ENCODE assay signal across 8 cellular contexts in the genomic region with DNA sequence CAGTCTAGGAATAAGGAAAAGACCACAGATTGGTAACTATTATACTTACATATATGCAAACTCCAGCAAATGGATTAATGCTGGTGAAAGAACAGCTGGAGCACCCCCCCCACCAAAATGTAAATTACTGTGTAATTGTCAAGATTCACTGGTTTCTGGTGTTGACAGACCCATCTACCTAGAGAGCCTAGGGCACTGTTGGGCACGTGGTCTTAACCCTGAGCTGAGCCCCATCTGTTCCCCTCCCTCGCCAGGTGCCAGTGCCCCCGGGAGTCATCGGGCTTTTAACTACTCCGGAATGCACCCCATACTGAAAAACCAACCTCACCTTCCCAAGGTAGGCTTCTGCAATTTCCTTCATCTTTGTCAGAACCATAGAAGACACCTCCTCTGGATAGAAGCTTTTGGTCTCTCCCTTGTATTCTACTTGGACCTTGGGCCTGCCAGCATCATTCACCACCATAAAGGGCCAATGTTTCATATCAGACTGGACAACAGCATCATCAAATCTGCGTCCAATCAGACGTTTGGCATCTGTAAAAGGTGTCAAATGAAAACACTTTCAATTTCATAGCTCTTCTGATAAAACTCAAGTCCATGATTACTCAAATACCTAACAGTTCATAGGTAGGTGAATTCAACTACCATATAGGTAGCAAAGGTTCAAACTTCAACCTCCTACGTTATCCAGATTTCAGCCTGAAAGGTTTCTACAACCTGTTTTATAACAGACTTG. TPM values are rescaled to one million over a fixed set of nuclear protein-coding genes. Genes with fewer than 3 reads are reported as not detected.
A peak's percentile ranks its signal among the peaks of the same experiment; 100 is the strongest.
DNase-seq lines count a peak whose midpoint lies in the region; ATAC-seq and TF ChIP-seq lines count a peak whose summit lies in the region.

No MANE protein-coding gene starts in this region.

- peak overlapping the region; percentile 89 for H3K4me2 ChIP-seq in trophoblast cell (ENCODE audit: low read length)

- peaks cover 19% of the 10 kb centered on the region for H3K79me2 ChIP-seq in trophoblast cell (ENCODE audit: control insufficient read depth, insufficient read depth, low read length, poor library complexity)

- no peak for TF ChIP-seq POLR2A in erythroblast (IDR thresholded peaks at IDR 0.05; ENCODE audit: low read length)

- H3K9ac ChIP-seq in trophoblast cell (ENCODE audit: low read length), result peak overlapping the region; percentile 48

- no peaks in the 10 kb centered on the region for H3K27me3 ChIP-seq in trophoblast cell (ENCODE audit: insufficient read depth, low read length)

- H3K18ac ChIP-seq in trophoblast cell (ENCODE audit: low read length), result no peak overlapping the region

- no peak overlapping the region for H4K91ac ChIP-seq in trophoblast cell (ENCODE audit: low read depth, low read length)

- peaks cover 3 to 5% of the 10 kb centered on the region in 2 experiments for H3K4me1 ChIP-seq in trophoblast cell (ENCODE audit: control insufficient read depth in 1 of 2, insufficient read depth in 2 of 2, low read length in 2 of 2)

- no peak overlapping the region for H2BK12ac ChIP-seq in trophoblast cell (ENCODE audit: low read length)

- peaks cover 15% of the 10 kb centered on the region for H3K79me1 ChIP-seq in trophoblast cell (ENCODE audit: low read length)

- no CpG with 5 or more reads among the region's 8 CpGs for WGBS in trophoblast cell (ENCODE audit: extremely low coverage, insufficient coverage, insufficient read length)

- no peak overlapping the region for H2BK120ac ChIP-seq in trophoblast cell (ENCODE audit: insufficient read depth, low read length, poor library complexity)

- H3K4me3 ChIP-seq in trophoblast cell (ENCODE audit: low read depth, low read length), result peak overlapping the region; percentile 51

- peak overlapping the region; percentile 76 for H3K4ac ChIP-seq in trophoblast cell (ENCODE audit: low read depth, low read length)

- TF ChIP-seq CTCF in RWPE1 (conservative IDR thresholded peaks at IDR 0.05; ENCODE audit: low read depth), result no peak

- H3K23ac ChIP-seq in trophoblast cell (ENCODE audit: low read length), result no peak overlapping the region

- no peak overlapping the region for H4K12ac ChIP-seq in trophoblast cell (ENCODE audit: low read depth, low read length)

- H2AFZ ChIP-seq in trophoblast cell (ENCODE audit: insufficient read depth, low read length, poor library complexity), result no peak overlapping the region

- POLR2A ChIA-PET in RWPE1 (lab: Yijun Ruan, JAX; ENCODE audit: low non-redundant PET), result no interaction called here

- peak overlapping the region; percentile 67 for H3K27ac ChIP-seq in RWPE1
- no peak overlapping the region for H3K27ac ChIP-seq in trophoblast cell (ENCODE audit: low read depth, low read length)

- H3K14ac ChIP-seq in trophoblast cell (ENCODE audit: low read length), result no peak overlapping the region

- peaks cover 1% of the 10 kb centered on the region for H3K9me3 ChIP-seq in trophoblast cell (ENCODE audit: insufficient read depth, low read depth, low read length)

- peaks cover 20 to 50% of the 10 kb centered on the region in 2 experiments for H3K36me3 ChIP-seq in trophoblast cell (ENCODE audit: control insufficient read depth in 1 of 2, insufficient read depth in 2 of 2, low read length in 2 of 2)

- CTCF ChIA-PET in RWPE1 (lab: Yijun Ruan, JAX), result no interaction called here

- ATAC-seq in GM19324 (IDR thresholded peaks at IDR 0.05; ENCODE audit: low FRiP score, unreplicated experiment), result no peak

- DNase-seq in NCI-H1694 (lab: John Stamatoyannopoulos, UW) (peak; percentile 1), NCI-H1694 treated with DMSO at 0.1 percent for 48 hours (lab: John Stamatoyannopoulos, UW) (no peak), RWPE1 (ENCODE audit: low spot score) (no peak), erythroblast (lab: John Stamatoyannopoulos, UW) (peak; percentile 32 to 48), trophoblast cell (no peak), UCSD-AML1 (lab: John Stamatoyannopoulos, UW; ENCODE audit: unreplicated experiment) (no peak), NCI-H2107 treated with DMSO at 0.1 percent for 48 hours (lab: John Stamatoyannopoulos, UW; ENCODE audit: unreplicated experiment) (no peak)

- H2BK5ac ChIP-seq in trophoblast cell (ENCODE audit: low read depth, low read length, poor library complexity), result no peak overlapping the region

- H4K8ac ChIP-seq in trophoblast cell (ENCODE audit: low read depth, low read length), result no peak overlapping the region

- no peak overlapping the region for H2AK5ac ChIP-seq in trophoblast cell (ENCODE audit: low read length)

RNA-seq across cellular contexts. Expression of a gene that starts 1.5 kb away (rescaled TPM):
- polyA plus RNA-seq in trophoblast cell (2013), result 930 and 947 TPM in 2 replicates

Comparison
In these comparisons a context has a peak if more than half of its experiments do, and no peak if none do; other contexts are left out.
1. DNase-seq: peak in NCI-H1694 (single experiment) and erythroblast (2 of 2); none in NCI-H1694 treated with DMSO at 0.1 percent for 48 hours (single experiment), RWPE1 (single experiment), trophoblast cell (0 of 2), UCSD-AML1 (single experiment) and NCI-H2107 treated with DMSO at 0.1 percent for 48 hours (single experiment).